ENCODE assay signal across 1 cellular context in the genomic region with DNA sequence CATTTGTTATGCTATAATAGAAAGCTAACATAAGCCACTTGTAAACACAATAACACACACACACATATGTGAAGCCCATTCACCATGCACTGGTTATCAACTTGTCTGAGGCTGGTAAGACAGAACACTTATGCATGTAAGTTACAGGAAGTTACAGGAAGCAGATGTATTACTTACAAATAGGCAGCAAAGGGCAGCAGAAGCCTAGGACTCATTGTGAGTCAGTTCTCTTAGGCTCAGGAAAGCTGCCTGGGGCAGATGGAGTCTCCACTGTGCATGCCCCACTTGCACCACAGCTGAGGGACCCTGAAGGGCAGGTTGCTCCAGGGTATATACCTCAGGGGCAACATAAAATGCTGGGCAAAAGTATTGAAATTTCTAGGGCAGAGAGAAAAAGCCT.
TF ChIP-seq lines count a peak whose summit lies in the region.

No MANE protein-coding gene starts in this region.

TF ChIP-seq in SK-N-SH, 30 proteins besides CTCF, POLR2A, EP300 and RAD21 (continued from another document):
- TF ChIP-seq ZBTB33 (IDR thresholded peaks at IDR 0.05; ENCODE audit: borderline replicate concordance, low read depth), result no peak
TF ChIP-seq in SK-N-SH: peak in this region for 0.
